In the genomic region with DNA sequence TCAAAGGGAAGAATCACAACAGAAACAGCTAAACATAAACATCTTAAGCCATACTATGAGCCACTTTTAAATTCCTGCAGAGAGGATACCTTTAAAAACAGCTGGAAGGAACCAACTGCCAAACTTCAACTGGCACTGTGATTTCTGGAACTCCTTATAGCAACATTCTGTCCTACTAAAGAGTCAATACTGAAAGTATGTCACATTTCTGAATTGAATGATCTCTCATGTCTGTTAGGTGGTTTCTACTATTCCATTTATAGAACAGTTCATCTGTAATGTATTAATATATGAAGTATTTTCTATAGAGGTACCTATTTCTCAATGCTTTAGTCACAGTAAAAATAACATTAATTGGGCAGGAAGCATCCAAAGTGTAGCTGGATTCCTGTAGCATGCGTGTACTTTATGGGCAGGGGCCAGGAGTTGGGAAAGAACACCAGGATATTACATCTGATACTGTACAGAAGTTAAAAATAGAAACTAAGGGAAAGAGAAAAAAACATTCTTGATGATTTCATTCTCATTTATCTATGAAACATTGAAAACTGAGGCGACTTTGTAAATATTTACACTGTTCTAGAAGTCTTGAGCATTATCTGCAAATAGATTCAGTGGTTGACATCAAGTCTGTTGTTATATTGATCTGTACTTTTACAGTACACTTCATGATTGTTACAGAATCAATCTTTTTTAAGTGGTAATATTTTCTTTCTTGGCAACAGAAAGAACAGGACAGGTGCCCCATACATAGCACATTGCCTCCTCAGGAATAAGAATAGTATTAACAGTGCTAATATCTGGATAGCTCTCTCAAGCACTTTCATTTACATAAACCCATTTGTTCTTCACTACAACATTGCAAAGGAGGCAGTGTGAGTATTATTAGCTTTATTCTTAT, we compare ENCODE assay signal across 9 cellular contexts. TPM values are rescaled to one million over a fixed set of nuclear protein-coding genes. Genes with fewer than 3 reads are reported as not detected.
DNase-seq lines count a peak whose midpoint lies in the region; ATAC-seq and TF ChIP-seq lines count a peak whose summit lies in the region.
"Had no signal": no experiment of that assay in that cellular context is flagged by ENCODE, and none has a peak within 500 bp of the region (broad histone marks: within the 10 kb centered on the region; RNA-seq: fewer than 3 reads in every experiment).

No MANE protein-coding gene starts in this region.

- POLR2A ChIA-PET in CD8-positive, alpha-beta T cell (lab: Charles Lee): interaction anchor here (1.0 kb wide), 1 partner anchor 11 kb away, joined by 3 read pairs; no protein-coding TSS in a partner anchor

- no peaks in the 10 kb centered on the region for H3K36me3 Mint-ChIP-seq in CD8-positive, alpha-beta T cell

- no peaks in the 10 kb centered on the region for H3K27me3 ChIP-seq in osteoblast (ENCODE audit: insufficient read depth, low read length)
- H3K27me3 ChIP-seq in CD8-positive, alpha-beta T cell (ENCODE audit: insufficient read depth, low read length): no peaks in the 10 kb centered on the region

- TF ChIP-seq CTCF in cardiac fibroblast (IDR thresholded peaks at IDR 0.05; ENCODE audit: low read depth, low read length) (no peak), osteoblast (IDR thresholded peaks at IDR 0.05; ENCODE audit: extremely low read depth, low read depth, low read length) (no peak)
- TF ChIP-seq CTCF in CD8-positive, alpha-beta T cell (IDR thresholded peaks at IDR 0.05): no peak

- no peaks in the 10 kb centered on the region for H3K79me2 ChIP-seq in osteoblast (ENCODE audit: insufficient read depth, low read length)

- H3K4me1 ChIP-seq in osteoblast (ENCODE audit: insufficient read depth, low read length): peaks cover 14% of the 10 kb centered on the region
- no peaks in the 10 kb centered on the region for H3K4me1 ChIP-seq in CD8-positive, alpha-beta T cell (ENCODE audit: insufficient read depth, low read length)

- H3K9me3 ChIP-seq in osteoblast (ENCODE audit: low read depth, low read length): no peaks in the 10 kb centered on the region
- no peaks in the 10 kb centered on the region for H3K9me3 ChIP-seq in CD8-positive, alpha-beta T cell (ENCODE audit: low read length)

- peak overlapping the region; percentile 92 for H3K27ac ChIP-seq in osteoblast (ENCODE audit: low read depth, low read length)
- H3K27ac ChIP-seq in CD8-positive, alpha-beta T cell (ENCODE audit: low read depth, low read length): no peak overlapping the region

- no peak overlapping the region for H2AFZ ChIP-seq in osteoblast (ENCODE audit: low read length)

- no peaks in the 10 kb centered on the region for H3K27me3 Mint-ChIP-seq in CD8-positive, alpha-beta T cell (ENCODE audit: low read depth)
- H3K27me3 Mint-ChIP-seq: central memory CD8-positive, alpha-beta T cell had no signal

- peak overlapping the region; percentile 66 for H3K4me2 ChIP-seq in osteoblast (ENCODE audit: insufficient read depth, low read length)

- H3K4me1 Mint-ChIP-seq in CD8-positive, alpha-beta T cell (ENCODE audit: low read depth): no peaks in the 10 kb centered on the region
- H3K4me1 Mint-ChIP-seq: central memory CD8-positive, alpha-beta T cell had no signal

- no peaks in the 10 kb centered on the region for H3K36me3 ChIP-seq in osteoblast (ENCODE audit: insufficient read depth, low read length)
- no peaks in the 10 kb centered on the region for H3K36me3 ChIP-seq in CD8-positive, alpha-beta T cell (ENCODE audit: insufficient read depth, low read length)

- no peaks in the 10 kb centered on the region for H4K20me1 ChIP-seq in osteoblast (ENCODE audit: insufficient read depth, low read length)

- intact Hi-C loops in CD8-positive, alpha-beta T cell (cut with DNase I, micrococcal nuclease): no loop called here

- no peak overlapping the region for H3K27ac Mint-ChIP-seq in CD8-positive, alpha-beta T cell

- DNase-seq in AG08396 (ENCODE audit: low spot score) (peak; percentile 74), cardiac fibroblast (ENCODE audit: low read depth in 2 of 2) (peak; percentile 95 to 99), osteoblast (ENCODE audit: insufficient read length, low spot score, missing footprints) (peak; percentile 89), NCI-H2107 (lab: John Stamatoyannopoulos, UW) (no peak)
- DNase-seq in stimulated activated naive CD4-positive, alpha-beta T cell (lab: John Stamatoyannopoulos, UW): no peak
- no peak for DNase-seq in CD8-positive, alpha-beta T cell

- CTCF ChIA-PET in CD8-positive, alpha-beta T cell (lab: Charles Lee): no interaction called here

- no peak overlapping the region for H3K4me3 Mint-ChIP-seq in CD8-positive, alpha-beta T cell
- H3K4me3 Mint-ChIP-seq: central memory CD8-positive, alpha-beta T cell had no signal

- H3K4me3 ChIP-seq in cardiac fibroblast (replicated peaks in 1 of 2; ENCODE audit: low read depth in 2 of 2, low read length in 2 of 2): no peak overlapping the region
- H3K4me3 ChIP-seq in osteoblast (ENCODE audit: insufficient read depth, low read length): no peak overlapping the region
- H3K4me3 ChIP-seq in CD8-positive, alpha-beta T cell (ENCODE audit: low read depth, low read length): no peak overlapping the region

- H3K9me3 Mint-ChIP-seq in CD8-positive, alpha-beta T cell: no peaks in the 10 kb centered on the region
- H3K9me3 Mint-ChIP-seq: central memory CD8-positive, alpha-beta T cell had no signal

- ATAC-seq in GM21367 (IDR thresholded peaks at IDR 0.05; ENCODE audit: unreplicated experiment): peak; percentile 63
- ATAC-seq in HG03520 (IDR thresholded peaks at IDR 0.05; ENCODE audit: unreplicated experiment): peak; percentile 75
- ATAC-seq in CD8-positive, alpha-beta T cell: no peak

RNA-seq across cellular contexts. Expression of gene ZNF281, which starts 6.1 kb away (rescaled TPM):
- total RNA-seq in osteoblast: 37.7 and 45.6 TPM in 2 replicates
- 10 to 100 TPM; 31.0 to 32.9 TPM for total RNA-seq in CD8-positive, alpha-beta T cell

Comparison
In these comparisons a context has a peak if more than half of its experiments do, and no peak if none do; other contexts are left out.
1. DNase-seq: peak in AG08396 (single experiment), cardiac fibroblast (2 of 2) and osteoblast (single experiment); none in stimulated activated naive CD4-positive, alpha-beta T cell (0 of 6), CD8-positive, alpha-beta T cell (0 of 7) and NCI-H2107 (single experiment).